22 cellular contexts compared by ENCODE assay signal in the genomic region with DNA sequence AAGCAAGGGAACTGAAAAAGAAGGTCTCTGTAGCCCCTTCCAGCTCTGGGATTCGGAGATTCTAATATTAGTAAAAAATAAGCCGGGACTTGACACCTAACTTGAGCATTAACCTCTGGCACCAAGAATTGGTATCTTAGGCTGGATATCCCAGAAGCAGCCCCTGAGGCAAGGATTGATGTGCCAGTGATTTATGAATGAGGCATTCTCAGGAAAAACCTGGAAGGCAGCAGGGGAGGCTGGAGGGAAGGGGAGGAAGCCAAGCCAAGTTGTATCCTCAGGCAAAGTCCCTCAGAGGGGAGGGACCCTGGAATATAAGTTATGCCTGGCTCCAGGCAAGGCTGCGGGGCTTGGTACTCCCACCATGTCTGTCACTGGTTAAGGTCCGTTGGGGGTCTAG. TPM values are rescaled to one million over a fixed set of nuclear protein-coding genes. Genes with fewer than 3 reads are reported as not detected.
DNase-seq lines count a peak whose midpoint lies in the region; TF ChIP-seq lines count a peak whose summit lies in the region.
"Had no signal": no experiment of that assay in that cellular context is flagged by ENCODE, and none has a peak within 500 bp of the region (broad histone marks: within the 10 kb centered on the region; RNA-seq: fewer than 3 reads in every experiment).

No MANE protein-coding gene starts in this region.

- H3K36me3 ChIP-seq in vagina (no peaks in the 10 kb centered on the region), endodermal cell (ENCODE audit: control insufficient read depth, insufficient read depth, low read length) (no peaks in the 10 kb centered on the region)

- intact Hi-C loops in CD14-positive monocyte (cut with micrococcal nuclease): loop anchor here in 1 of 2 donors (10.0 kb wide), 1 partner anchor 493 kb away; the partner anchor contains the start of gene ABTB2
- intact Hi-C loops in vagina (cut with DNase I): loop anchor here (2.0 kb wide), 1 partner anchor 105 kb away; no protein-coding TSS in a partner anchor

- no peak for TF ChIP-seq CTCF in CD14-positive monocyte (IDR thresholded peaks at IDR 0.05)
- TF ChIP-seq CTCF in vagina (IDR thresholded peaks at IDR 0.05): no peak
- TF ChIP-seq CTCF in endodermal cell (conservative IDR thresholded peaks at IDR 0.05): no peak

- no peaks in the 10 kb centered on the region for H3K9me3 ChIP-seq in vagina
- H3K9me3 ChIP-seq in endodermal cell (ENCODE audit: control insufficient read depth, low read length): no peaks in the 10 kb centered on the region
- H3K9me3 ChIP-seq: A549 had no signal

- DNase-seq in CD14-positive monocyte (ENCODE audit: low spot score) (no peak), NCI-H69 (lab: John Stamatoyannopoulos, UW) (peak; percentile 63), vagina (ENCODE audit: extremely low spot score in 2 of 2) (no peak), endodermal cell (no peak), NCI-H2171 (lab: John Stamatoyannopoulos, UW) (no peak)
- no peak for DNase-seq in stimulated activated CD4-positive, alpha-beta T cell treated with anti-CD3 and anti-CD28 coated beads, Interleukin-2, amount 100 ng/mL, for 48 hours
- DNase-seq: Calu3; CD8-positive, alpha-beta memory T cell; DMS153; HCEC 1CT; NCI-H1436; NCI-H187 treated with DMSO at 0.1 percent for 48 hours; NCI-H2107; NCI-H2227 treated with DMSO at 0.1 percent for 48 hours; Right ventricle myocardium superior; SW 1271 had no signal

- H3K9me3 Mint-ChIP-seq in CD14-positive monocyte (no peaks in the 10 kb centered on the region), endodermal cell (no peaks in the 10 kb centered on the region)
- H3K9me3 Mint-ChIP-seq: CD8-positive, alpha-beta memory T cell; GM23338 had no signal

- peaks cover 20% of the 10 kb centered on the region for H3K4me1 ChIP-seq in vagina
- no peaks in the 10 kb centered on the region for H3K4me1 ChIP-seq in endodermal cell (ENCODE audit: control insufficient read depth, insufficient read depth, low read length)
- H3K4me1 ChIP-seq: A549 had no signal

- H3K36me3 Mint-ChIP-seq in CD14-positive monocyte (peaks cover 82 to 93% of the 10 kb centered on the region in 2 donors), endodermal cell (ENCODE audit: low read depth) (no peaks in the 10 kb centered on the region)
- H3K36me3 Mint-ChIP-seq: CD8-positive, alpha-beta memory T cell had no signal

- 90 to 100% methylated on average over 2 to 4 of the region's 4 CpGs for WGBS in endodermal cell (ENCODE audit: insufficient coverage in 1 of 2, insufficient read length in 1 of 2), 2 experiments

- H3K27ac Mint-ChIP-seq in CD14-positive monocyte (peak overlapping the region in 4 of 7 donors; percentile 4 to 74 (median 54)), endodermal cell (no peak overlapping the region)
- H3K27ac Mint-ChIP-seq: CD8-positive, alpha-beta memory T cell; GM23338 had no signal

- no peak for TF ChIP-seq POLR2A in vagina (IDR thresholded peaks at IDR 0.05)

- H3K9ac ChIP-seq in endodermal cell (ENCODE audit: extremely low read depth, low read length, poor library complexity, severe bottlenecking): no peak overlapping the region

- H3K4me1 Mint-ChIP-seq in CD14-positive monocyte (peaks cover 71% of the 10 kb centered on the region), endodermal cell (peaks cover 1% of the 10 kb centered on the region)
- H3K4me1 Mint-ChIP-seq: CD8-positive, alpha-beta memory T cell had no signal

- H3K4me3 Mint-ChIP-seq in CD14-positive monocyte (no peak overlapping the region), endodermal cell (no peak overlapping the region)
- H3K4me3 Mint-ChIP-seq: CD8-positive, alpha-beta memory T cell; GM23338 had no signal

- peaks cover 0 to 3% (median 0%) of the 10 kb centered on the region in 3 donors for H3K27me3 Mint-ChIP-seq in CD14-positive monocyte (ENCODE audit: low read depth in 3 of 3)
- H3K27me3 Mint-ChIP-seq in endodermal cell (ENCODE audit: insufficient read depth): peaks cover 22% of the 10 kb centered on the region

- H3K27ac ChIP-seq in layer of hippocampus (ENCODE audit: low read depth, low read length) (peak overlapping the region; percentile 32), vagina (peak overlapping the region; percentile 24), endodermal cell (ENCODE audit: low read depth, low read length) (no peak overlapping the region)
- H3K27ac ChIP-seq: A549 had no signal

- no peaks in the 10 kb centered on the region for H3K27me3 ChIP-seq in layer of hippocampus (ENCODE audit: control insufficient read depth, insufficient read depth, low read length)
- no peaks in the 10 kb centered on the region for H3K27me3 ChIP-seq in vagina
- peaks cover 30% of the 10 kb centered on the region for H3K27me3 ChIP-seq in endodermal cell (ENCODE audit: control insufficient read depth, insufficient read depth, low read length, poor library complexity, severe bottlenecking)

- H3K4me3 ChIP-seq in vagina: no peak overlapping the region
- H3K4me3 ChIP-seq in endodermal cell (ENCODE audit: low read length): no peak overlapping the region
- H3K4me3 ChIP-seq: A549, GM23338, K562 had no signal

RNA-seq across cellular contexts. Expression of gene LMO2, which starts 30.0 kb away (rescaled TPM):
- 10 to 100 TPM; 48.8 to 75.8 TPM for polyA plus RNA-seq in CD14-positive monocyte
- total RNA-seq in vagina (26.5 TPM), endodermal cell (1 to 10 TPM; 1.1 to 1.2 TPM)
- polyA plus RNA-seq in endodermal cell (2013, experiment 1 of 2): 5.7 TPM
- polyA plus RNA-seq in endodermal cell (2013, experiment 2 of 2): 8.5 TPM
- total RNA-seq: SK-MEL-5 had no signal
- polyA plus RNA-seq: BJ; CD8-positive, alpha-beta memory T cell had no signal

Comparison
In these comparisons a context has a peak if more than half of its experiments do, and no peak if none do; other contexts are left out.
1. RNA of gene LMO2, which starts 30.0 kb away (total RNA-seq): 26.5 TPM in vagina (single experiment); 1.1 to 1.2 TPM in endodermal cell; every median in the first group is over 10 times any median in the second.